In the genomic region with DNA sequence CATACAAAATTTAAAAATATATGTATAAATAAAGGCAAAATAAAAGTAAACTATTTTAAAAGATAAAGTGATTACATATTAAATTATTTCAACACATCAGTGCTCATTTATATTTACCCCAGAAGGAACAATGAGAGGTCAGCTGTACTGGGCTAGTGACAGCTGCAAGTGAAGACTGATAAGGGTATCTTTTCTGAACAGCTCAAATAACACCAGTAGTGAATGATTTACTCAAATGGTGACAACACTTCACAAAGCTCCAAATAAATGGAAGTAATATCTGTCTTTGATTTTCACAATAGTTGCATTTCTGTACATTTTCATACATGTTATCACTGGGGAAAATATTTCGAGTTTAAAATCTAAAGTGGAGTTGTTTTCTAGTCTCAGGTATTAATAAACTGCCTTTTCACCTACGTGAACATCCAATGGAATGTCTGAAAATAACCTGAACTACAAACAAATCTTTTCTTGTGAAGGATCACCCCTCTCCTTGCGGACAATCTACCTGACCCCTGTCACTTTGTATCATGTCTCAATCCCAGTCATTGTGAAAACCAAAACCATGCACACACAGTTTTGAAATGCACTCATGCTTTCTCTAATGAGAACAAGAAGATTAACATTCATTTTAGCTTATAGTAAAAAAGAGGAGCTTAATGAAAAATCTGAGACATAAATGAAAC, we compare ENCODE assay signal across 17 cellular contexts.
DNase-seq lines count a peak whose midpoint lies in the region; ATAC-seq, FAIRE-seq and TF ChIP-seq lines count a peak whose summit lies in the region.
"Had no signal": no experiment of that assay in that cellular context is flagged by ENCODE, and none has a peak within 500 bp of the region (broad histone marks: within the 10 kb centered on the region; RNA-seq: fewer than 3 reads in every experiment).

No MANE protein-coding gene starts in this region.

- no peaks in the 10 kb centered on the region for H3K27me3 Mint-ChIP-seq in nephron (ENCODE audit: low read depth)
- H3K27me3 Mint-ChIP-seq in activated T-cell treated with anti-CD3 and anti-CD28 coated beads, Interleukin-2, amount 50 U/mL, for 24 hours = no peaks in the 10 kb centered on the region
- no peaks in the 10 kb centered on the region for H3K27me3 Mint-ChIP-seq in naive thymus-derived CD4-positive, alpha-beta T cell

- peak overlapping the region; percentile 38 to 53 (median 45) for H3K27ac Mint-ChIP-seq in nephron
- H3K27ac Mint-ChIP-seq in activated T-cell treated with anti-CD3 and anti-CD28 coated beads, Interleukin-2, amount 50 U/mL, for 24 hours = no peak overlapping the region
- H3K27ac Mint-ChIP-seq in naive thymus-derived CD4-positive, alpha-beta T cell = no peak overlapping the region

- CTCF ChIA-PET in endothelial cell of umbilical vein (lab: Charles Lee) = interaction anchor here (0.6 to 1.3 kb wide), 3 partner anchors 13 to 74 kb away, joined by 3 to 5 read pairs (median 4); no protein-coding TSS in a partner anchor
- CTCF ChIA-PET in naive thymus-derived CD4-positive, alpha-beta T cell (lab: Charles Lee) = no interaction called here

- H3K9me3 Mint-ChIP-seq in nephron = peaks cover 6% of the 10 kb centered on the region
- H3K9me3 Mint-ChIP-seq in activated T-cell treated with anti-CD3 and anti-CD28 coated beads, Interleukin-2, amount 50 U/mL, for 24 hours = peaks cover 22% of the 10 kb centered on the region
- peaks cover 2 to 28% (median 14%) of the 10 kb centered on the region in 11 donors for H3K9me3 Mint-ChIP-seq in naive thymus-derived CD4-positive, alpha-beta T cell

- no peak for TF ChIP-seq POLR2A in endothelial cell of umbilical vein (IDR thresholded peaks at IDR 0.05; ENCODE audit: low read depth, low read length)

- no peak overlapping the region for H3K27ac ChIP-seq in endothelial cell of umbilical vein (ENCODE audit: insufficient read depth, low read depth, low read length)
- H3K27ac ChIP-seq in naive thymus-derived CD4-positive, alpha-beta T cell (ENCODE audit: low read depth, low read length) = no peak overlapping the region
- H3K27ac ChIP-seq: A549, C4-2B had no signal

- no peaks in the 10 kb centered on the region for H3K4me1 ChIP-seq in endothelial cell of umbilical vein (ENCODE audit: control insufficient read depth, extremely low read depth, insufficient read depth, low read length)
- no peaks in the 10 kb centered on the region for H3K4me1 ChIP-seq in naive thymus-derived CD4-positive, alpha-beta T cell (ENCODE audit: control insufficient read depth in 2 of 2, insufficient read depth in 2 of 2, low read length in 2 of 2)
- H3K4me1 ChIP-seq: A549 had no signal

- no peak overlapping the region for H3K4me3 ChIP-seq in endothelial cell of umbilical vein (replicated peaks in 1 of 3; ENCODE audit: insufficient read depth in 1 of 3, low read depth in 1 of 3, low read length in 3 of 3)
- H3K4me3 ChIP-seq in naive thymus-derived CD4-positive, alpha-beta T cell (ENCODE audit: low read length) = no peak overlapping the region
- H3K4me3 ChIP-seq: A549 had no signal

- no peaks in the 10 kb centered on the region for H3K27me3 ChIP-seq in endothelial cell of umbilical vein (ENCODE audit: control insufficient read depth in 2 of 2, insufficient read depth in 2 of 2, low read length in 2 of 2)
- H3K27me3 ChIP-seq in naive thymus-derived CD4-positive, alpha-beta T cell (ENCODE audit: control insufficient read depth in 2 of 2, insufficient read depth in 2 of 2, low read length in 2 of 2) = no peaks in the 10 kb centered on the region

- DNase-seq in COLO668 (lab: John Stamatoyannopoulos, UW; ENCODE audit: unreplicated experiment) (peak; percentile 46), endothelial cell of umbilical vein (ENCODE audit: low read depth, low spot score) (peak; percentile 15), NCI-H2196 treated with DMSO at 0.1 percent for 48 hours (lab: John Stamatoyannopoulos, UW; ENCODE audit: unreplicated experiment) (no peak)
- no peak for DNase-seq in activated T-cell treated with anti-CD3 and anti-CD28 coated beads, Interleukin-2, amount 50 U/mL, for 24 hours
- no peak for DNase-seq in naive thymus-derived CD4-positive, alpha-beta T cell
- DNase-seq: DMS79, H7, NCI-H1417 treated with DMSO at 0.1 percent for 48 hours, NCI-H2029 treated with DMSO at 0.1 percent for 48 hours, NCI-H345, OCI-M1, SHP77 treated with DMSO at 0.1 percent for 48 hours had no signal

- POLR2A ChIA-PET in endothelial cell of umbilical vein (lab: Charles Lee) = no interaction called here
- POLR2A ChIA-PET in naive thymus-derived CD4-positive, alpha-beta T cell (lab: Charles Lee) = interaction anchor here (0.7 kb wide), 1 partner anchor 23 kb away, joined by 6 read pairs; no protein-coding TSS in a partner anchor

- BruUV-seq in endothelial cell of umbilical vein (replicated peaks; lab: Mats Ljungman, UMichigan) = no TSS peak

- TF ChIP-seq CTCF in endothelial cell of umbilical vein (IDR thresholded peaks at IDR 0.05; ENCODE audit: extremely low read depth in 1 of 2, insufficient read depth in 1 of 2, low read depth in 1 of 2, low read length in 2 of 2) (no peak), nephron (IDR thresholded peaks at IDR 0.05; ENCODE audit: unreplicated experiment in 3 of 3) (no peak)

- no peak for FAIRE-seq in endothelial cell of umbilical vein (lab: Jason Lieb, UNC)
- FAIRE-seq: A549 had no signal

- H3K4me1 Mint-ChIP-seq in nephron = peaks cover 10% of the 10 kb centered on the region
- no peaks in the 10 kb centered on the region for H3K4me1 Mint-ChIP-seq in activated T-cell treated with anti-CD3 and anti-CD28 coated beads, Interleukin-2, amount 50 U/mL, for 24 hours (ENCODE audit: low read depth)
- H3K4me1 Mint-ChIP-seq in naive thymus-derived CD4-positive, alpha-beta T cell = no peaks in the 10 kb centered on the region

- no peak overlapping the region for H3K4me2 ChIP-seq in endothelial cell of umbilical vein (ENCODE audit: insufficient read depth, low read length)
- H3K4me2 ChIP-seq: A549 had no signal

- intact Hi-C loops in endothelial cell of umbilical vein (cut with micrococcal nuclease) = no loop called here
- intact Hi-C loops in naive thymus-derived CD4-positive, alpha-beta T cell (cut with micrococcal nuclease) = no loop called here

- no peaks in the 10 kb centered on the region for H3K36me3 ChIP-seq in endothelial cell of umbilical vein (ENCODE audit: control insufficient read depth in 2 of 2, extremely low read depth in 1 of 2, insufficient read depth in 2 of 2, low read length in 2 of 2)
- H3K36me3 ChIP-seq in naive thymus-derived CD4-positive, alpha-beta T cell (ENCODE audit: control insufficient read depth in 2 of 3, insufficient read depth in 3 of 3, low read length in 3 of 3) = no peaks in the 10 kb centered on the region

- H3K79me2 ChIP-seq in endothelial cell of umbilical vein (ENCODE audit: control insufficient read depth, insufficient read depth, low read length) = no peaks in the 10 kb centered on the region

- dilution Hi-C loops in endothelial cell of umbilical vein (cut with MboI; ENCODE audit: extremely low pct_ligation_motif_present, low sequenced_read_pairs) = no loop called here

- H3K4me3 Mint-ChIP-seq in nephron = no peak overlapping the region
- H3K4me3 Mint-ChIP-seq in activated T-cell treated with anti-CD3 and anti-CD28 coated beads, Interleukin-2, amount 50 U/mL, for 24 hours = no peak overlapping the region
- H3K4me3 Mint-ChIP-seq in naive thymus-derived CD4-positive, alpha-beta T cell = no peak overlapping the region

- peaks cover 9% of the 10 kb centered on the region for H3K36me3 Mint-ChIP-seq in nephron (ENCODE audit: low read depth)
- no peaks in the 10 kb centered on the region for H3K36me3 Mint-ChIP-seq in activated T-cell treated with anti-CD3 and anti-CD28 coated beads, Interleukin-2, amount 50 U/mL, for 24 hours (ENCODE audit: low read depth)
- H3K36me3 Mint-ChIP-seq in naive thymus-derived CD4-positive, alpha-beta T cell = peaks cover 0 to 4% (median 0%) of the 10 kb centered on the region in 5 donors

- H4K20me1 ChIP-seq in endothelial cell of umbilical vein (replicated peaks; ENCODE audit: control insufficient read depth, extremely low read depth, insufficient read depth, low read length) = no peaks in the 10 kb centered on the region

- peak; percentile 54 for ATAC-seq in HG02981 (IDR thresholded peaks at IDR 0.05; ENCODE audit: unreplicated experiment)
- no peak for ATAC-seq in naive thymus-derived CD4-positive, alpha-beta T cell
- ATAC-seq: A549, SK-N-SH treated with all-trans-retinoic acid at 6 μM for 48 hours had no signal

- no peaks in the 10 kb centered on the region for H3K9me1 ChIP-seq in endothelial cell of umbilical vein (replicated peaks; ENCODE audit: control insufficient read depth, extremely low read depth, insufficient read depth, low read length)

- H3K9ac ChIP-seq in endothelial cell of umbilical vein (replicated peaks; ENCODE audit: extremely low read depth, insufficient read depth, low read length) = no peak overlapping the region

- H3K9me3 ChIP-seq in endothelial cell of umbilical vein (replicated peaks; ENCODE audit: control insufficient read depth, insufficient read depth, low read length) = no peaks in the 10 kb centered on the region
- H3K9me3 ChIP-seq in naive thymus-derived CD4-positive, alpha-beta T cell (ENCODE audit: control insufficient read depth in 2 of 3, low read length in 3 of 3) = no peaks in the 10 kb centered on the region
- H3K9me3 ChIP-seq: A549 had no signal

- H2AFZ ChIP-seq in endothelial cell of umbilical vein (ENCODE audit: low read depth, low read length) = no peak overlapping the region

TF ChIP-seq in endothelial cell of umbilical vein, 7 proteins besides CTCF, POLR2A, EP300 and RAD21:
- no peak for TF ChIP-seq EZH2 (IDR thresholded peaks at IDR 0.05; ENCODE audit: borderline replicate concordance, low read depth, low read length, severe bottlenecking)

Comparison
In these comparisons a context has a peak if more than half of its experiments do, and no peak if none do; other contexts are left out.
1. DNase-seq: peak in COLO668 (single experiment) and endothelial cell of umbilical vein (single experiment); none in activated T-cell treated with anti-CD3 and anti-CD28 coated beads, Interleukin-2, amount 50 U/mL, for 24 hours (single experiment), naive thymus-derived CD4-positive, alpha-beta T cell (0 of 9) and NCI-H2196 treated with DMSO at 0.1 percent for 48 hours (single experiment).
2. H3K27ac Mint-ChIP-seq: peak in nephron (3 of 3); none in activated T-cell treated with anti-CD3 and anti-CD28 coated beads, Interleukin-2, amount 50 U/mL, for 24 hours (single experiment) and naive thymus-derived CD4-positive, alpha-beta T cell (0 of 9).